In genomic region chr5:136799806-136800372, GRCh38 we compare ENCODE assay signal across 1 cellular context.
TF ChIP-seq lines count a peak whose summit lies in the region.

No MANE protein-coding gene starts in this region.

TF ChIP-seq in WTC11, 78 proteins besides CTCF, POLR2A, EP300 and RAD21 (continued from another document):
- TF ChIP-seq STAT6 (CRISPR knock-in tag; conservative IDR thresholded peaks at IDR 0.05; ENCODE audit: low read depth) = no peak
- no peak for TF ChIP-seq FOXJ3 (CRISPR knock-in tag; IDR thresholded peaks at IDR 0.05; ENCODE audit: borderline replicate concordance)
- TF ChIP-seq IRF2 (CRISPR knock-in tag; IDR thresholded peaks at IDR 0.05; ENCODE audit: borderline replicate concordance, low read depth) = no peak
